Comparison of ENCODE assay signal across 17 cellular contexts in genomic region chr20:47675190-47676142, GRCh38.
"Had no signal": no experiment of that assay in that cellular context is flagged by ENCODE, and none has a peak within 500 bp of the region (broad histone marks: within the 10 kb centered on the region; RNA-seq: fewer than 3 reads in every experiment).

No MANE protein-coding gene starts in this region.

- H3K4me1 Mint-ChIP-seq: activated naive CD8-positive, alpha-beta T cell treated with anti-CD3 and anti-CD28 coated beads, Interleukin-2, amount 10 ng/mL, durations not matched to agents 7 days and 5 days had no signal

- H3K36me3 Mint-ChIP-seq: activated naive CD8-positive, alpha-beta T cell treated with anti-CD3 and anti-CD28 coated beads, Interleukin-2, amount 10 ng/mL, durations not matched to agents 7 days and 5 days; stimulated activated memory B cell treated with anti-CD40 and anti-IgM and Interleukin-4, amounts not matched to agents 10 μg/mL and 1 μg/mL and 100 μg/mL, for 72 hours; T-cell had no signal

- H3K36me3 ChIP-seq: brain microvascular endothelial cell had no signal

- H3K4me3 ChIP-seq: lung, tibial artery had no signal

- H3K4me3 Mint-ChIP-seq: activated naive CD8-positive, alpha-beta T cell treated with anti-CD3 and anti-CD28 coated beads, Interleukin-2, amount 10 ng/mL, durations not matched to agents 7 days and 5 days; stimulated activated memory B cell treated with anti-CD40 and anti-IgM and Interleukin-4, amounts not matched to agents 10 μg/mL and 1 μg/mL and 100 μg/mL, for 72 hours; T-cell had no signal

- H3K9me3 ChIP-seq: neutrophil, SK-N-SH, tibial artery had no signal

- H3K4me1 ChIP-seq: foreskin keratinocyte, parathyroid adenoma, tibial artery had no signal

- H3K27me3 Mint-ChIP-seq: stimulated activated memory B cell treated with anti-CD40 and anti-IgM and Interleukin-4, amounts not matched to agents 10 μg/mL and 1 μg/mL and 100 μg/mL, for 72 hours; T-cell had no signal

- ATAC-seq: foreskin keratinocyte; stimulated activated memory B cell treated with anti-CD40 and anti-IgM and Interleukin-4, amounts not matched to agents 10 μg/mL and 1 μg/mL and 100 μg/mL, for 72 hours; T-cell had no signal

- H3K9me3 Mint-ChIP-seq: activated naive CD8-positive, alpha-beta T cell treated with anti-CD3 and anti-CD28 coated beads, Interleukin-2, amount 10 ng/mL, durations not matched to agents 7 days and 5 days; stimulated activated memory B cell treated with anti-CD40 and anti-IgM and Interleukin-4, amounts not matched to agents 10 μg/mL and 1 μg/mL and 100 μg/mL, for 72 hours; T-cell had no signal

- H3K27me3 ChIP-seq: brain microvascular endothelial cell, foreskin keratinocyte, neutrophil, tibial artery had no signal

- FAIRE-seq: islet of Langerhans had no signal

- H3K27ac Mint-ChIP-seq: activated naive CD8-positive, alpha-beta T cell treated with anti-CD3 and anti-CD28 coated beads, Interleukin-2, amount 10 ng/mL, durations not matched to agents 7 days and 5 days; stimulated activated memory B cell treated with anti-CD40 and anti-IgM and Interleukin-4, amounts not matched to agents 10 μg/mL and 1 μg/mL and 100 μg/mL, for 72 hours; T-cell had no signal

- H3K27ac ChIP-seq: brain microvascular endothelial cell, foreskin keratinocyte, neutrophil, parathyroid adenoma, tibial artery, VCaP had no signal

- DNase-seq: activated CD4-positive, alpha-beta T cell treated with anti-CD3 and anti-CD28 coated beads, Interleukin-2, amount 50 U/mL, for 48 hours; activated naive CD4-positive, alpha-beta T cell; brain microvascular endothelial cell; cerebellar nuclear complex; effector CD8-positive, alpha-beta T cell; foreskin keratinocyte; midbrain; SK-N-SH; T-cell had no signal
